8 cellular contexts compared by ENCODE assay signal in genomic region chr4:83509156-83509585, GRCh38. TPM values are rescaled to one million over a fixed set of nuclear protein-coding genes. Genes with fewer than 3 reads are reported as not detected.
DNase-seq lines count a peak whose midpoint lies in the region; ATAC-seq and TF ChIP-seq lines count a peak whose summit lies in the region.
"Not testable (repeated sequence)": the region's sequence is repeated elsewhere in the genome, so short reads cannot be mapped to it uniquely, and the experiment has no call there.

No MANE protein-coding gene starts in this region.

- not testable (repeated sequence) for H3K9me3 ChIP-seq in OCI-LY1 (ENCODE audit: low read length); upper lobe of right lung

- CTCF ChIA-PET in activated CD4-positive, alpha-beta memory T cell treated with anti-CD3 and anti-CD28 coated beads for 36 hours (lab: Charles Lee) = interaction anchor here (0.6 to 4.0 kb wide), 17 partner anchors 9 to 162 kb away, joined by 3 to 124 read pairs (median 5); partner anchors contain the start of gene GPAT3

- H3K4me3 Mint-ChIP-seq in activated CD4-positive, alpha-beta memory T cell treated with anti-CD3 and anti-CD28 coated beads for 36 hours; central memory CD8-positive, alpha-beta T cell: not testable (repeated sequence)

- H2AFZ ChIP-seq in OCI-LY1 (ENCODE audit: low read length) = not testable (repeated sequence)

- not testable (repeated sequence) for H3K27ac Mint-ChIP-seq in activated CD4-positive, alpha-beta memory T cell treated with anti-CD3 and anti-CD28 coated beads for 36 hours; central memory CD8-positive, alpha-beta T cell (ENCODE audit: low read depth)

- not testable (repeated sequence) for H3K36me3 ChIP-seq in OCI-LY1 (ENCODE audit: insufficient read depth, low read length); upper lobe of right lung

- TF ChIP-seq CTCF in OCI-LY1 (IDR thresholded peaks at IDR 0.05; ENCODE audit: low read length) (peak; percentile 80), retinal pigment epithelial cell (conservative IDR thresholded peaks at IDR 0.05; ENCODE audit: low read depth, low read length) (peak; percentile 63), upper lobe of right lung (IDR thresholded peaks at IDR 0.05) (peak; percentile 82)

- not testable (repeated sequence) for H4K20me1 ChIP-seq in OCI-LY1 (ENCODE audit: insufficient read depth, low read length)

- H3K27me3 Mint-ChIP-seq in activated CD4-positive, alpha-beta memory T cell treated with anti-CD3 and anti-CD28 coated beads for 36 hours; central memory CD8-positive, alpha-beta T cell: not testable (repeated sequence)

- intact Hi-C loops in activated CD4-positive, alpha-beta memory T cell treated with anti-CD3 and anti-CD28 coated beads for 36 hours (cut with micrococcal nuclease) = loop anchor here (1.0 to 5.0 kb wide), 3 partner anchors 78 to 135 kb away; no protein-coding TSS in a partner anchor
- intact Hi-C loops in upper lobe of right lung (cut with DNase I) = loop anchor here (10.0 kb wide), 1 partner anchor 126 kb away; no protein-coding TSS in a partner anchor

- not testable (repeated sequence) for H3K9me2 ChIP-seq in OCI-LY1 (ENCODE audit: low read depth, low read length)

- POLR2A ChIA-PET in activated CD4-positive, alpha-beta memory T cell treated with anti-CD3 and anti-CD28 coated beads for 36 hours (lab: Charles Lee) = not testable (repeated sequence)

- H3K4me3 ChIP-seq in OCI-LY1 (ENCODE audit: low read depth, low read length, poor library complexity, severe bottlenecking); retinal pigment epithelial cell (ENCODE audit: low read length); upper lobe of right lung: not testable (repeated sequence)

- not testable (repeated sequence) for H3K36me3 Mint-ChIP-seq in activated CD4-positive, alpha-beta memory T cell treated with anti-CD3 and anti-CD28 coated beads for 36 hours; central memory CD8-positive, alpha-beta T cell (ENCODE audit: insufficient read depth)

- not testable (repeated sequence) for H3K9me3 Mint-ChIP-seq in activated CD4-positive, alpha-beta memory T cell treated with anti-CD3 and anti-CD28 coated beads for 36 hours; central memory CD8-positive, alpha-beta T cell

- H3K27ac ChIP-seq in OCI-LY1 (ENCODE audit: low read depth, low read length, poor library complexity, severe bottlenecking); upper lobe of right lung: not testable (repeated sequence)

- not testable (repeated sequence) for H3F3A ChIP-seq in OCI-LY1 (ENCODE audit: insufficient read depth, low read length)

- not testable (repeated sequence) for H3K4me1 ChIP-seq in OCI-LY1 (ENCODE audit: insufficient read depth, low read length, severe bottlenecking); upper lobe of right lung

- H3K27me3 ChIP-seq in OCI-LY1 (ENCODE audit: insufficient read depth, low read length); upper lobe of right lung: not testable (repeated sequence)

- H3K4me2 ChIP-seq in OCI-LY1 (ENCODE audit: low read length) = not testable (repeated sequence)

- ATAC-seq in central memory CD8-positive, alpha-beta T cell (replicated peaks; ENCODE audit: extremely low read depth, poor library complexity, severe bottlenecking) = not testable (repeated sequence)
- ATAC-seq in upper lobe of right lung = peak; percentile 86

- H3K79me2 ChIP-seq in OCI-LY1 (ENCODE audit: insufficient read depth, low read length) = not testable (repeated sequence)

- H3K4me1 Mint-ChIP-seq in activated CD4-positive, alpha-beta memory T cell treated with anti-CD3 and anti-CD28 coated beads for 36 hours (ENCODE audit: low read depth); central memory CD8-positive, alpha-beta T cell: not testable (repeated sequence)

- DNase-seq in GF-D8 (lab: John Stamatoyannopoulos, UW) = peak; percentile 4
- DNase-seq in KG1 (lab: John Stamatoyannopoulos, UW) = peak; percentile 47
- peak; percentile 71 for DNase-seq in activated CD4-positive, alpha-beta memory T cell treated with anti-CD3 and anti-CD28 coated beads for 36 hours
- DNase-seq in central memory CD8-positive, alpha-beta T cell (ENCODE audit: low spot score in 2 of 2) = peak; percentile 15 to 26
- peak; percentile 23 for DNase-seq in iPS DF 19.7 (ENCODE audit: low read depth, low spot score)
- not testable (repeated sequence) for DNase-seq in retinal pigment epithelial cell (ENCODE audit: low read depth)
- peak; percentile 70 for DNase-seq in upper lobe of right lung

- not testable (repeated sequence) for H3K9ac ChIP-seq in OCI-LY1 (ENCODE audit: low read length)

RNA-seq across cellular contexts. Expression of gene ABRAXAS1, which starts 24.3 kb away (rescaled TPM):
- 10 to 100 TPM; 17.5 to 18.0 TPM for total RNA-seq in activated CD4-positive, alpha-beta memory T cell treated with anti-CD3 and anti-CD28 coated beads for 36 hours
- 12.0 TPM for total RNA-seq in upper lobe of right lung

RNA-seq across cellular contexts. Expression of gene GPAT3, which starts 26.7 kb away (rescaled TPM):
- total RNA-seq in activated CD4-positive, alpha-beta memory T cell treated with anti-CD3 and anti-CD28 coated beads for 36 hours = 1 to 10 TPM; 4.2 to 7.2 TPM
- total RNA-seq in upper lobe of right lung = 8.3 TPM

RNA-seq across cellular contexts. Expression of gene MRPS18C, which starts 53.3 kb away (rescaled TPM):
- total RNA-seq in activated CD4-positive, alpha-beta memory T cell treated with anti-CD3 and anti-CD28 coated beads for 36 hours = 10 to 100 TPM; 63.3 to 72.8 TPM
- total RNA-seq in upper lobe of right lung = 30.0 TPM

RNA-seq across cellular contexts. Expression of gene HELQ, which starts 53.5 kb away (rescaled TPM):
- total RNA-seq in activated CD4-positive, alpha-beta memory T cell treated with anti-CD3 and anti-CD28 coated beads for 36 hours = 10 to 100 TPM in 1 of 2 experiments, 1 to 10 TPM in 1; 9.5 to 13.3 TPM
- 16.9 TPM for total RNA-seq in upper lobe of right lung
